Comparison of ENCODE assay signal across 9 cellular contexts in the genomic region with DNA sequence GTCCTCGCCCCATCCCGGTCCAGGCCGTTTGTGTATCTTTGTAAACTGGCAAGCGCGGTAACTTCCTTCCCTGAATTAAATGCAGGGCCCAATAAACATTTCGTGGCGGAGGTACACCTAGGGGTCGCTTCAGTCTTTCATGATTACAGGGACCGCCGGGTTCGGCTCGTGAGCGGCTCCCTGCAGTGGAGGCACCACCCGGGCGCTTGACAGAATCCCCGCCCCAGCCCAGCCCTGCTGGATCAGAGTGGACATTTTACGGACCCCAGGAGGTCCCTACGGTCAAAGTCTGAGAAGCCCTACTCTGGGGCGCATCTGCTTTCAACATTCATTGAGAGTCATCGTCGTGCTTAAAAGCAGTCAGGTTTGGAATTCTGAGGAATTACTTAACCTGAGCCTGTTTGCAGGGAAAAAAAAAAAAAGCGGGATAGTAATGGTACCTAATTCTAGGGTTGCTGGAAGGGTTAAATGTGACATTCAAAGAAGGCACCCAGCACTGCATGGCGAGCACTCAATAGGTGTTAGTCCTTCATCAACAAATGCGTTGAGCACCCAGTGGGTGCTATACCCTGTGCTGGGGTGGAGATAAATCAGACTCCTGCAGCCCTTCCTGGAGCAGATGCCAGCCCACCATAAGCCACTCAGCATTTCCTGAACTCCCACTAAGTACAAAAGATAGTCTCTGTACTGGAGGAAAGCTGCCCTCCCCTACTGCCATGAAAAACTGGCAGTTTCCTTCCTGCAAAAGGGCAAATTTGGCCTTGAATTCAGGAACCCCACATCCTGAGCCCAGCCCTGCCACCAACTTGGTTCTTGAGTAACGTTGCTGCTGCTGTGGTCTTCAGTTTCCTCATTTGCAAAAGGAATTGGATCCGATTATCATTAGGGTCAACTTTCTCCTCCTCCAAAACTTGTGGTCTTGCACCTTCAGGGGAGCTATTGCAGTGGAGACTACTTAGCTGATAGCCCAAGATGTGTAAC. TPM values are rescaled to one million over a fixed set of nuclear protein-coding genes. Genes with fewer than 3 reads are reported as not detected.
DNase-seq lines count a peak whose midpoint lies in the region; ATAC-seq and TF ChIP-seq lines count a peak whose summit lies in the region.
"Had no signal": no experiment of that assay in that cellular context is flagged by ENCODE, and none has a peak within 500 bp of the region (broad histone marks: within the 10 kb centered on the region; RNA-seq: fewer than 3 reads in every experiment).

No MANE protein-coding gene starts in this region.

- H3K4me1 Mint-ChIP-seq in neural progenitor cell, result peaks cover 9% of the 10 kb centered on the region

- H3K36me3 ChIP-seq in neural progenitor cell, result no peaks in the 10 kb centered on the region

- peak overlapping the region; percentile 76 for H2AFZ ChIP-seq in neural progenitor cell (replicated peaks)

- H3K27me3 Mint-ChIP-seq in neural progenitor cell (ENCODE audit: insufficient read depth, low read depth), result peaks cover 6% of the 10 kb centered on the region

- H3K4me2 ChIP-seq in neural progenitor cell, result peak overlapping the region; percentile 83

- DNase-seq in DMS53 (lab: John Stamatoyannopoulos, UW) (peak; percentile 84), SKM-1 treated with dmso at 0.1 percent for 144 hours (lab: John Stamatoyannopoulos, UW; ENCODE audit: unreplicated experiment) (peak; percentile 68), epithelial cell of proximal tubule (ENCODE audit: low read depth) (no peak), neural progenitor cell (ENCODE audit: low spot score) (peak; percentile 56), NCI-H146 (lab: John Stamatoyannopoulos, UW) (no peak)

- H3K9me3 Mint-ChIP-seq in neural progenitor cell, result no peaks in the 10 kb centered on the region

- peaks cover 4% of the 10 kb centered on the region for H3K79me2 ChIP-seq in neural progenitor cell (ENCODE audit: low read depth)

- peaks cover 7% of the 10 kb centered on the region for H3F3A ChIP-seq in neural progenitor cell (ENCODE audit: low read depth)

- peaks cover 3% of the 10 kb centered on the region for H3K36me3 Mint-ChIP-seq in neural progenitor cell

- no peak overlapping the region for H3K9ac ChIP-seq in neural progenitor cell

- no peak overlapping the region for H3K27ac Mint-ChIP-seq in neural progenitor cell

- H3K4me3 ChIP-seq in epithelial cell of proximal tubule (ENCODE audit: low read depth, low read length) (peak overlapping the region; percentile 92), neural progenitor cell (peak overlapping the region; percentile 69)

- peak overlapping the region; percentile 83 for H3K4me3 Mint-ChIP-seq in neural progenitor cell

- H4K20me1 ChIP-seq in neural progenitor cell (ENCODE audit: low read depth), result peaks cover 3% of the 10 kb centered on the region

- H3K27me3 ChIP-seq in neural progenitor cell, result peaks cover 37% of the 10 kb centered on the region

- TF ChIP-seq CTCF in epithelial cell of proximal tubule (conservative IDR thresholded peaks at IDR 0.05; ENCODE audit: low read depth, low read length), result peak; percentile 16
- no peak for TF ChIP-seq CTCF in neural progenitor cell (IDR thresholded peaks at IDR 0.05)

- no peaks in the 10 kb centered on the region for H3K9me3 ChIP-seq in neural progenitor cell (ENCODE audit: low read depth)

- H3K4me1 ChIP-seq in neural progenitor cell, result peaks cover 5% of the 10 kb centered on the region

- ATAC-seq in HG03196 (IDR thresholded peaks at IDR 0.05; ENCODE audit: unreplicated experiment), result peak; percentile 17
- no peak for ATAC-seq in GM18867 (IDR thresholded peaks at IDR 0.05; ENCODE audit: unreplicated experiment)
- ATAC-seq in GM18861 (IDR thresholded peaks at IDR 0.05; ENCODE audit: unreplicated experiment), result no peak

- H3K27ac ChIP-seq in neural progenitor cell, result no peak overlapping the region

RNA-seq across cellular contexts. Expression of gene DUSP3, which starts 0.7 kb away (rescaled TPM):
- total RNA-seq in epithelial cell of proximal tubule (46.3 and 47.5 TPM in 2 replicates), neural progenitor cell (ENCODE audit: low replicate concordance) (18.2 and 20.8 TPM in 2 replicates)

RNA-seq across cellular contexts. Expression of gene CFAP97D1, which starts 0.8 kb away (rescaled TPM):
- total RNA-seq in epithelial cell of proximal tubule, result not detected in 2 replicates
- not detected in 2 replicates for total RNA-seq in neural progenitor cell (ENCODE audit: low replicate concordance)

RNA-seq across cellular contexts. Expression of gene SOST, which starts 20.8 kb away (rescaled TPM):
- not detected in 2 replicates for total RNA-seq in epithelial cell of proximal tubule
- total RNA-seq in neural progenitor cell (ENCODE audit: low replicate concordance), result 0.06 TPM in 1 of 2 replicates, not detected in the other
- total RNA-seq: SK-MEL-5 had no signal

RNA-seq across cellular contexts. Expression of gene MPP3, which starts 53.5 kb away (rescaled TPM):
- 8.6 and 10.8 TPM in 2 replicates for total RNA-seq in epithelial cell of proximal tubule
- total RNA-seq in neural progenitor cell (ENCODE audit: low replicate concordance), result 6.1 and 7.0 TPM in 2 replicates

Comparison
In these comparisons a context has a peak if more than half of its experiments do, and no peak if none do; other contexts are left out.
1. DNase-seq: peak in DMS53 (single experiment), SKM-1 treated with dmso at 0.1 percent for 144 hours (single experiment) and neural progenitor cell (single experiment); none in epithelial cell of proximal tubule (single experiment) and NCI-H146 (single experiment).